1 cellular context compared by ENCODE assay signal in the genomic region with DNA sequence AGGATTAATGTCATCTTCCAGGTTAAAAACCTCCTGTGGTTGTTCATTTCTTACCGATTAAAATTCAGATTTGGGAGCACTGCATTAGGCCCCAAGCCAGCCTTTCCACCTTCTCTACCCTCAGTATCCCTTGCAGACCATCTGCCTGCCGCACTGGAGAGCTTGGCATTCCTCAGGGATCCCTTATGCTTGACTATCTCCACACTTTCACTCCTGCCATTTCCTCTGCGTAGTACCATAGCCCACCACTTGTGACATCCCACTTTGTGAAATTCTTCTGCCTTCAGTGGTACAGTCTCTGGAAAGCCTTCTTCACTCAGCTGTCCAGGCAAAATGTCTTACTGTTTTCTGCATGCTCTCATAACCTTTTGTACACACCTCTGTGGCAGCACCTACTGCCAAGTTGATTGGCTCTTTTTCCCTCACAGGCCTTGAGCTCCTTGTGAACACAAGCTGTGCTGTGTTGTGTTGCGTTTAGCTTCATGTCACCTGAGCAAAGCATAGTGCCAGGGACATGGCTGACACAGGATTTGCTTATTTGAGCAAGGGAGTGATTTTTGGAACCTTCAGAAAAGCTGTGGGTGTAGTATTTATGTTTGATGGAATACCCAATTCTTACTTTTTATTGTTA.
TF ChIP-seq lines count a peak whose summit lies in the region.

No MANE protein-coding gene starts in this region.

TF ChIP-seq in A549, 52 proteins besides CTCF, POLR2A, EP300 and RAD21 (continued from another document):
- TF ChIP-seq, protein P1, sequence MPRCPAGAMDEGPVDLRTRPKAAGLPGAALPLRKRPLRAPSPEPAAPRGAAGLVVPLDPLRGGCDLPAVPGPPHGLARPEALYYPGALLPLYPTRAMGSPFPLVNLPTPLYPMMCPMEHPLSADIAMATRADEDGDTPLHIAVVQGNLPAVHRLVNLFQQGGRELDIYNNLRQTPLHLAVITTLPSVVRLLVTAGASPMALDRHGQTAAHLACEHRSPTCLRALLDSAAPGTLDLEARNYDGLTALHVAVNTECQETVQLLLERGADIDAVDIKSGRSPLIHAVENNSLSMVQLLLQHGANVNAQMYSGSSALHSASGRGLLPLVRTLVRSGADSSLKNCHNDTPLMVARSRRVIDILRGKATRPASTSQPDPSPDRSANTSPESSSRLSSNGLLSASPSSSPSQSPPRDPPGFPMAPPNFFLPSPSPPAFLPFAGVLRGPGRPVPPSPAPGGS (IDR thresholded peaks at IDR 0.05) = no peak
- TF ChIP-seq NPAS2 (CRISPR knock-in tag; IDR thresholded peaks at IDR 0.05; ENCODE audit: borderline replicate concordance) (no peak), EHF (CRISPR knock-in tag; IDR thresholded peaks at IDR 0.05) (no peak), RCOR1 (IDR thresholded peaks at IDR 0.05; ENCODE audit: low read depth, low read length) (no peak), NFE2L2 (conservative IDR thresholded peaks at IDR 0.05; ENCODE audit: low read length) (no peak), HOXB13 (CRISPR knock-in tag; IDR thresholded peaks at IDR 0.05; ENCODE audit: low read depth) (no peak), HDAC2 (IDR thresholded peaks at IDR 0.05) (no peak), HOXA7 (CRISPR knock-in tag; IDR thresholded peaks at IDR 0.05) (no peak), RFX5 (IDR thresholded peaks at IDR 0.05) (no peak)
- TF ChIP-seq, protein P2, sequence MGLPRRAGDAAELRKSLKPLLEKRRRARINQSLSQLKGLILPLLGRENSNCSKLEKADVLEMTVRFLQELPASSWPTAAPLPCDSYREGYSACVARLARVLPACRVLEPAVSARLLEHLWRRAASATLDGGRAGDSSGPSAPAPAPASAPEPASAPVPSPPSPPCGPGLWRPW (IDR thresholded peaks at IDR 0.05) = no peak
- TF ChIP-seq, protein P3, sequence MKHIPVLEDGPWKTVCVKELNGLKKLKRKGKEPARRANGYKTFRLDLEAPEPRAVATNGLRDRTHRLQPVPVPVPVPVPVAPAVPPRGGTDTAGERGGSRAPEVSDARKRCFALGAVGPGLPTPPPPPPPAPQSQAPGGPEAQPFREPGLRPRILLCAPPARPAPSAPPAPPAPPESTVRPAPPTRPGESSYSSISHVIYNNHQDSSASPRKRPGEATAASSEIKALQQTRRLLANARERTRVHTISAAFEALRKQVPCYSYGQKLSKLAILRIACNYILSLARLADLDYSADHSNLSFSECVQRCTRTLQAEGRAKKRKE (CRISPR knock-in tag; IDR thresholded peaks at IDR 0.05; ENCODE audit: low read depth) = no peak
TF ChIP-seq in A549: peak in this region for 0.
